Comparison of ENCODE assay signal across 16 cellular contexts in genomic region chr15:93932164-93932776, GRCh38.
DNase-seq lines count a peak whose midpoint lies in the region; ATAC-seq, FAIRE-seq and TF ChIP-seq lines count a peak whose summit lies in the region.
"Had no signal": no experiment of that assay in that cellular context is flagged by ENCODE, and none has a peak within 500 bp of the region (broad histone marks: within the 10 kb centered on the region; RNA-seq: fewer than 3 reads in every experiment).

No MANE protein-coding gene starts in this region.

- no peak overlapping the region for H3K9ac ChIP-seq in KMS-11

- H2AFZ ChIP-seq in KMS-11 (ENCODE audit: low read depth) = peak overlapping the region; percentile 23; the same call in 1 of the 2 replicates

- H3K27ac ChIP-seq in KMS-11 = peak overlapping the region; percentile 8; the same call in 1 of the 2 replicates
- H3K27ac ChIP-seq: heart right ventricle, pancreas had no signal

- no peak for DNase-seq in AML-193 (lab: John Stamatoyannopoulos, UW)
- no peak for DNase-seq in NCI-H748 (lab: John Stamatoyannopoulos, UW; ENCODE audit: unreplicated experiment)
- DNase-seq in D721Med (ENCODE audit: insufficient read length, low spot score) = no peak
- DNase-seq: anterior cingulate cortex, Caco-2, heart right ventricle, Karpas-422, pancreas, T-cell had no signal

- no peaks in the 10 kb centered on the region for H4K20me1 ChIP-seq in KMS-11 (ENCODE audit: insufficient read depth)

- H3K27me3 ChIP-seq in KMS-11 (ENCODE audit: insufficient read depth, low read depth) = no peaks in the 10 kb centered on the region
- H3K27me3 ChIP-seq: heart right ventricle had no signal

- H3K4me2 ChIP-seq in KMS-11 = peak overlapping the region; percentile 33

- H3K79me2 ChIP-seq in KMS-11 (ENCODE audit: insufficient read depth, low read depth) = no peaks in the 10 kb centered on the region

- peaks cover 27% of the 10 kb centered on the region for H3K4me1 ChIP-seq in KMS-11 (ENCODE audit: low read depth, poor library complexity, severe bottlenecking)
- H3K4me1 ChIP-seq: Caco-2, pancreas had no signal

- FAIRE-seq in D721Med (lab: Jason Lieb, UNC) = no peak
- FAIRE-seq: pancreas had no signal

- no peaks in the 10 kb centered on the region for H3K36me3 ChIP-seq in KMS-11 (ENCODE audit: insufficient read depth)
- H3K36me3 ChIP-seq: heart right ventricle, pancreas had no signal

- no peak overlapping the region for H3K4me3 ChIP-seq in KMS-11 (IDR thresholded peaks at IDR 0.05; ENCODE audit: insufficient read depth, low read depth, low read length)
- H3K4me3 ChIP-seq: heart right ventricle, lung, pancreas had no signal

- TF ChIP-seq CTCF in KMS-11 (conservative IDR thresholded peaks at IDR 0.05; ENCODE audit: low read depth, low read length) (no peak), D721Med (IDR thresholded peaks at IDR 0.05; ENCODE audit: insufficient read depth, missing control alignments) (no peak)

- ATAC-seq in GM18519 (IDR thresholded peaks at IDR 0.05; ENCODE audit: low FRiP score, unreplicated experiment) (peak; percentile 75), GM19463 (IDR thresholded peaks at IDR 0.05; ENCODE audit: unreplicated experiment) (peak; percentile 60), HG02885 (IDR thresholded peaks at IDR 0.05; ENCODE audit: poor library complexity, unreplicated experiment) (peak; percentile 78), GM19023 (IDR thresholded peaks at IDR 0.05; ENCODE audit: unreplicated experiment) (no peak)
- ATAC-seq: heart right ventricle; pancreas; stimulated activated effector memory CD8-positive, alpha-beta T cell treated with anti-CD3 and anti-CD28 coated beads, Interleukin-12 subunit alpha, Interleukin-12 subunit beta, amount 100 ng/mL, for 72 hours; T-cell had no signal
